8 cellular contexts compared by ENCODE assay signal in the genomic region with DNA sequence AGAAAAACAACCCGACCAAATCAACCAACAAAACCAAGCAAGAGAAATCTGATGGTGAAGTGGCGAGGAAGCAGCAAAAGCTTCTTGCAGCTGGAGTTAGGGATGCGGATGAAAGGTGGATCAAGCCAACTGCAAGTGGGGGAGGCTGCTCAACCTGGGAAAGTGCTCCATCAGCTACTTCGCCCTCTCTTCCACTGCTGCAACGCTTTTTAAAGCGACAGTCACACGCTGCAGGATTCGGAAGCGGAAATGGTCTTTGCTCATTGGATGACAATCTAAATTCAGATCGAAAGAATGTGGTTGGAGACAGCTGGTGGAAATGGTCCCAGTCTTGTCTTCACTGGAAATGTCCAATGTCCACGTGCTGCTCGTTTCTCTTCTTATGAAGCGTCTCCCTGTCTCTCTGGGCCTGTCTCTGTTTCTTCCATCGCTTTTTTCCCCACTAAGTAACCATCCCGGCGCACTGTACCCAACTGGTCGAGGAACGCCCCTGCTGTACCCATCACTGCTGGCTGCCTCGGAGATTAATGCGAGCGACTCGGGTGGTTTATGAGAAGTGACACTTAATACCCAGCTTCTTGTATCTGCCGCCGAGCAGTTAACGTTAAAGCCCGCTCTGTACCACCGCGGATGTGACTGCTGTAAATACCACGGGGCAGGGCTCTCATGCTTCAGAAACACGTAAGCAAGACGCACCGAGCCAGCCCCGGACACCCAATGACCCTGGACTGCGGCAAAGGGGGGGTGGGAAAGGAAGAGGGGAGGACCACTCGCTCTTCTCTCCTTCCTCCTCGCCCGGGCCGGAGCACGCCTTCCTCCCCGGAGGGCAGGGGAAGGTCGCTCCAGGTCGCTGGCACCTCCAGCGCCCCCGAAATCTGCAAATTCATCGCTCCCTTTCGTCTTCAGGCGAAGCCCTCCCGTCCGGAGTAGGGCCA. TPM values are rescaled to one million over a fixed set of nuclear protein-coding genes. Genes with fewer than 3 reads are reported as not detected.
A peak's percentile ranks its signal among the peaks of the same experiment; 100 is the strongest.
DNase-seq lines count a peak whose midpoint lies in the region; TF ChIP-seq lines count a peak whose summit lies in the region.

No MANE protein-coding gene starts in this region.

- no peaks in the 10 kb centered on the region for H3K9me3 ChIP-seq in SJCRH30 (replicated peaks)
- no peaks in the 10 kb centered on the region for H3K9me3 ChIP-seq in thyroid gland

- peak; percentile 37 for DNase-seq in NCI-H510A treated with DMSO at 0.1 percent for 48 hours (lab: John Stamatoyannopoulos, UW)
- DNase-seq in NCI-H510A (lab: John Stamatoyannopoulos, UW), result no peak
- DNase-seq in SJCRH30, result peak; percentile 56 to 64
- peak; percentile 40 for DNase-seq in cerebellar cortex (ENCODE audit: low spot score)
- DNase-seq in lung microvascular endothelial cell (ENCODE audit: low read depth in 2 of 2), result peak; percentile 9 to 22
- peak in 1 of 2 donors; percentile 9 for DNase-seq in thyroid gland
- DNase-seq in nucleus accumbens (lab: John Stamatoyannopoulos, UW), result no peak
- DNase-seq in NOMO-1 treated with dmso at 0.1 percent for 144 hours (lab: John Stamatoyannopoulos, UW; ENCODE audit: unreplicated experiment), result no peak

- no peak for TF ChIP-seq CTCF in thyroid gland (IDR thresholded peaks at IDR 0.05)

- TF ChIP-seq POLR2A in thyroid gland (IDR thresholded peaks at IDR 0.05), result no peak

- H3K27me3 ChIP-seq in SJCRH30 (peaks cover 23% of the 10 kb centered on the region), thyroid gland (no peaks in the 10 kb centered on the region)

- intact Hi-C loops in thyroid gland (cut with DNase I), result no loop called here

- H3K4me1 ChIP-seq in SJCRH30 (no peaks in the 10 kb centered on the region), thyroid gland (peaks cover 22 to 26% of the 10 kb centered on the region in 2 donors)

- H3K27ac ChIP-seq in SJCRH30, result peak overlapping the region; percentile 27
- H3K27ac ChIP-seq in thyroid gland, result no peak overlapping the region

- H3K4me3 ChIP-seq in SJCRH30 (peak overlapping the region; percentile 61), thyroid gland (replicated peaks in 1 of 3) (peak overlapping the region in 2 of 3 donors; percentile 50 to 54)

- no peaks in the 10 kb centered on the region for H3K36me3 ChIP-seq in SJCRH30
- no peaks in the 10 kb centered on the region for H3K36me3 ChIP-seq in thyroid gland

- 8% methylated on average over 42 to 43 of the region's 49 CpGs for WGBS in thyroid gland, 2 donors

RNA-seq across cellular contexts. Expression of a gene that starts 1.9 kb away (rescaled TPM):
- 0.04 and 0.13 TPM in 2 replicates for total RNA-seq in SJCRH30 (2014; rRNA removed; shearing (Covaris generic))
- not detected in 2 replicates for total RNA-seq in lung microvascular endothelial cell
- total RNA-seq in thyroid gland, result under 1 TPM; 0.11 to 0.46 (median 0.14) TPM

Comparison
In these comparisons a context has a peak if more than half of its experiments do, and no peak if none do; other contexts are left out.
1. DNase-seq: peak in NCI-H510A treated with DMSO at 0.1 percent for 48 hours (single experiment), SJCRH30 (2 of 2), cerebellar cortex (single experiment) and lung microvascular endothelial cell (2 of 2); none in NCI-H510A (single experiment), nucleus accumbens (0 of 56) and NOMO-1 treated with dmso at 0.1 percent for 144 hours (single experiment).